ENCODE assay signal across 10 cellular contexts in genomic region chr1:89952021-89952995, GRCh38. TPM values are rescaled to one million over a fixed set of nuclear protein-coding genes. Genes with fewer than 3 reads are reported as not detected.
DNase-seq lines count a peak whose midpoint lies in the region; FAIRE-seq and TF ChIP-seq lines count a peak whose summit lies in the region.
"Had no signal": no experiment of that assay in that cellular context is flagged by ENCODE, and none has a peak within 500 bp of the region (broad histone marks: within the 10 kb centered on the region; RNA-seq: fewer than 3 reads in every experiment).

No MANE protein-coding gene starts in this region.

- TF ChIP-seq CTCF in AG09309 (IDR thresholded peaks at IDR 0.05; ENCODE audit: control insufficient read depth, insufficient read depth, low read depth, low read length, missing control alignments): no peak
- TF ChIP-seq CTCF in CD14-positive monocyte (IDR thresholded peaks at IDR 0.05): no peak

- H3K4me1 Mint-ChIP-seq in CD14-positive monocyte: peaks cover 16% of the 10 kb centered on the region
- H3K4me1 Mint-ChIP-seq: memory B cell had no signal

- peaks cover 0 to 4% (median 0%) of the 10 kb centered on the region in 3 donors for H3K27me3 Mint-ChIP-seq in CD14-positive monocyte (ENCODE audit: low read depth in 3 of 3)

- intact Hi-C loops in CD14-positive monocyte (cut with micrococcal nuclease): no loop called here

- FAIRE-seq in H54 (lab: Jason Lieb, UNC): peak; percentile 67

- H3K4me3 ChIP-seq in AG09309 (ENCODE audit: control insufficient read depth, low read depth, low read length): no peak overlapping the region

- no peak for TF ChIP-seq POLR2A in H54 (IDR thresholded peaks at IDR 0.05; ENCODE audit: low read depth, low read length)

- peak overlapping the region in 1 of 7 donors; percentile 41 for H3K27ac Mint-ChIP-seq in CD14-positive monocyte
- H3K27ac Mint-ChIP-seq: activated naive CD4-positive, alpha-beta T cell treated with anti-CD3 and anti-CD28 coated beads, Interleukin-2, amount 50 U/mL, for 72 hours; memory B cell had no signal

- DNase-seq in AG09309 (ENCODE audit: low read depth): peak; percentile 38
- no peak for DNase-seq in H54 (ENCODE audit: insufficient read length, low spot score)
- peak; percentile 51 for DNase-seq in RPMI7951 (ENCODE audit: low read depth)
- peak; percentile 79 for DNase-seq in glomerular visceral epithelial cell (ENCODE audit: extremely low spot score)
- no peak for DNase-seq in activated gamma-delta T cell (lab: John Stamatoyannopoulos, UW)
- no peak for DNase-seq in CD14-positive monocyte (ENCODE audit: low spot score)
- DNase-seq in DMS153 (lab: John Stamatoyannopoulos, UW): no peak
- no peak for DNase-seq in NCI-H1048 (lab: John Stamatoyannopoulos, UW)

- peaks cover 0 to 2% of the 10 kb centered on the region in 2 donors for H3K36me3 Mint-ChIP-seq in CD14-positive monocyte
- H3K36me3 Mint-ChIP-seq: activated naive CD4-positive, alpha-beta T cell treated with anti-CD3 and anti-CD28 coated beads, Interleukin-2, amount 50 U/mL, for 72 hours; memory B cell had no signal

- H3K4me3 Mint-ChIP-seq in CD14-positive monocyte: no peak overlapping the region
- H3K4me3 Mint-ChIP-seq: memory B cell had no signal

- H3K9me3 Mint-ChIP-seq in CD14-positive monocyte: peaks cover 0 to 3% (median 0%) of the 10 kb centered on the region in 7 donors
- H3K9me3 Mint-ChIP-seq: activated naive CD4-positive, alpha-beta T cell treated with anti-CD3 and anti-CD28 coated beads, Interleukin-2, amount 50 U/mL, for 72 hours; memory B cell had no signal

RNA-seq across cellular contexts. Expression of gene ZNF326, which starts 42.6 kb away (rescaled TPM):
- total RNA-seq in RPMI7951 (2014; rRNA removed; shearing (Covaris generic)): 6.3 and 7.9 TPM in 2 replicates
- polyA plus RNA-seq in CD14-positive monocyte: 1 to 10 TPM; 3.8 to 4.5 TPM

Comparison
In these comparisons a context has a peak if more than half of its experiments do, and no peak if none do; other contexts are left out.
1. DNase-seq: peak in AG09309 (single experiment), RPMI7951 (single experiment) and glomerular visceral epithelial cell (single experiment); none in H54 (single experiment), activated gamma-delta T cell (single experiment), CD14-positive monocyte (single experiment), DMS153 (single experiment) and NCI-H1048 (single experiment).